ENCODE assay signal across 8 cellular contexts in the genomic region with DNA sequence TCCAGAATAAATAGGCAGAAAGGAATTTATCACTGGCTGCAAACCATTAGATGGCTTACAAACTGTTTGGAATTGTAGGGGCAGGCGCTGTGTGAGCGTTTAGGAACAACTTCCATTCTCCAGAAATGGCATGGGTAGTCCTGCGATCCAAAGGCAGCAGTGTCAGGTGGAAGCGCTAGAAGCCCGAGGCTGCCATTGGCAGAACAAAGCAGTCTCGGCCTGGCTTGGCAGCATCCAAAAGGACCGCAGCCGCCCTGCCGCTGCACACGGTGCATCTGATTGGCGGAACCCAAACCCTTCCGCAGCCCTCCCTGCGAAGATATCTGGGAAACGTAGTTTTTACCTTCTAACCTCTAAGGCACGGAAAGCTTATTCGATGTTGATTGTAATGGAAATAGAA. TPM values are rescaled to one million over a fixed set of nuclear protein-coding genes. Genes with fewer than 3 reads are reported as not detected.
A peak's percentile ranks its signal among the peaks of the same experiment; 100 is the strongest.
DNase-seq lines count a peak whose midpoint lies in the region; ATAC-seq and TF ChIP-seq lines count a peak whose summit lies in the region.

No MANE protein-coding gene starts in this region.

- peak overlapping the region; percentile 62 for H3K4me3 Mint-ChIP-seq in chondrocyte (ENCODE audit: unreplicated experiment)
- no peak overlapping the region for H3K4me3 Mint-ChIP-seq in Calu3 (ENCODE audit: low read depth, unreplicated experiment)

- H3K4me1 Mint-ChIP-seq in chondrocyte (ENCODE audit: low read depth) = peaks cover 24% of the 10 kb centered on the region
- peaks cover 22% of the 10 kb centered on the region for H3K4me1 Mint-ChIP-seq in Calu3 (ENCODE audit: low read depth, unreplicated experiment)

- no peaks in the 10 kb centered on the region for H3K9me3 Mint-ChIP-seq in chondrocyte (ENCODE audit: low read depth)
- no peaks in the 10 kb centered on the region for H3K9me3 Mint-ChIP-seq in Calu3 (ENCODE audit: low read depth, unreplicated experiment)

- H3K36me3 Mint-ChIP-seq in chondrocyte (ENCODE audit: low read depth) (no peaks in the 10 kb centered on the region), Calu3 (ENCODE audit: insufficient read depth, unreplicated experiment) (peaks cover 13% of the 10 kb centered on the region)

- TF ChIP-seq CTCF in chondrocyte (IDR thresholded peaks at IDR 0.05) (no peak), Calu3 (IDR thresholded peaks at IDR 0.05; ENCODE audit: unreplicated experiment) (no peak)

- peak; percentile 74 for DNase-seq in activated CD4-positive, alpha-beta T cell treated with anti-CD3 and anti-CD28 coated beads for 48 hours
- DNase-seq in chondrocyte (ENCODE audit: low spot score) (no peak), inferior parietal cortex (ENCODE audit: extremely low spot score) (peak; percentile 84), smooth muscle cell of the brain vasculature (ENCODE audit: low read depth, low spot score) (peak; percentile 21), Calu3 (no peak), ACHN (no peak)

- in situ Hi-C loops in ACHN (cut with HindIII; ENCODE audit: low pct_ligation_motif_present, low pct_unique_long_range_greater_than_20kb, low sequenced_read_pairs) = no loop called here

- peaks cover 16% of the 10 kb centered on the region for H3K27me3 Mint-ChIP-seq in chondrocyte (ENCODE audit: low read depth)
- no peaks in the 10 kb centered on the region for H3K27me3 Mint-ChIP-seq in Calu3 (ENCODE audit: unreplicated experiment)

- no peak overlapping the region for H3K27ac Mint-ChIP-seq in chondrocyte (ENCODE audit: unreplicated experiment)
- no peak overlapping the region for H3K27ac Mint-ChIP-seq in Calu3 (ENCODE audit: unreplicated experiment)

- CTCF ChIA-PET in Calu3 (lab: Charles Lee) = no interaction called here

- intact Hi-C loops in Calu3 (cut with micrococcal nuclease; ENCODE audit: unreplicated experiment) = loop anchor here (10.0 kb wide), 1 partner anchor 49 kb away; no protein-coding TSS in a partner anchor

- BruUV-seq in Calu3 (replicated peaks; lab: Mats Ljungman, UMichigan) = no TSS peak

- ATAC-seq in GM18909 (IDR thresholded peaks at IDR 0.05; ENCODE audit: poor library complexity, unreplicated experiment) (peak; percentile 90), HG03196 (IDR thresholded peaks at IDR 0.05; ENCODE audit: unreplicated experiment) (peak; percentile 85)

RNA-seq across cellular contexts. Expression of a gene that starts 23.6 kb away (rescaled TPM):
- 53.9 to 54.8 TPM (median 54.1 TPM) in 3 replicates for total RNA-seq in chondrocyte
- total RNA-seq in Calu3 (2022) = 68.6 and 79.4 TPM in 2 replicates

Comparison
In these comparisons a context has a peak if more than half of its experiments do, and no peak if none do; other contexts are left out.
1. DNase-seq: peak in activated CD4-positive, alpha-beta T cell treated with anti-CD3 and anti-CD28 coated beads for 48 hours (single experiment), inferior parietal cortex (single experiment) and smooth muscle cell of the brain vasculature (single experiment); none in chondrocyte (single experiment), Calu3 (single experiment) and ACHN (single experiment).